ENCODE assay signal across 21 cellular contexts in genomic region chr2:42036413-42036812, GRCh38. TPM values are rescaled to one million over a fixed set of nuclear protein-coding genes. Genes with fewer than 3 reads are reported as not detected.
"Had no signal": no experiment of that assay in that cellular context is flagged by ENCODE, and none has a peak within 500 bp of the region (broad histone marks: within the 10 kb centered on the region; RNA-seq: fewer than 3 reads in every experiment).

No MANE protein-coding gene starts in this region.

- H3K27ac ChIP-seq: esophagus squamous epithelium, gastrocnemius medialis, lower lobe of right lung, sigmoid colon had no signal

- H3K27me3 ChIP-seq: gastrocnemius medialis, sigmoid colon had no signal

- H3K9me3 ChIP-seq: esophagus squamous epithelium, gastrocnemius medialis, lower lobe of right lung, sigmoid colon had no signal

- H3K36me3 Mint-ChIP-seq: activated naive CD8-positive, alpha-beta T cell treated with anti-CD3 and anti-CD28 coated beads for 36 hours; natural killer cell had no signal

- ATAC-seq: activated T-cell treated with anti-CD3 and anti-CD28 coated beads, Interleukin-2, amount 50 U/mL, for 4 hours; gastrocnemius medialis; lower lobe of right lung; natural killer cell had no signal

- H3K36me3 ChIP-seq: esophagus squamous epithelium, gastrocnemius medialis, lower lobe of right lung, sigmoid colon had no signal

- DNase-seq: activated CD4-positive, alpha-beta T cell treated with anti-CD3 and anti-CD28 coated beads for 4 hours; activated CD4-positive, alpha-beta T cell treated with anti-CD3 and anti-CD28 coated beads, Interleukin-2, amount 50 U/mL, for 48 hours; activated CD4-positive, CD25-positive, alpha-beta regulatory T cell; activated CD8-positive, alpha-beta memory T cell treated with anti-CD3 and anti-CD28 coated beads, Interleukin-2, amount 50 U/mL, for 48 hours; activated naive CD4-positive, alpha-beta T cell treated with Interleukin-2 at 50 U/mL for 16 hours; activated naive CD8-positive, alpha-beta T cell treated with anti-CD3 and anti-CD28 coated beads for 36 hours; activated T-cell treated with anti-CD3 and anti-CD28 coated beads, Interleukin-2, amount 50 U/mL, for 4 hours; central memory CD4-positive, alpha-beta T cell; esophagus squamous epithelium; gastrocnemius medialis; islet precursor cell; lower lobe of right lung; natural killer cell; retina; sigmoid colon; stimulated activated CD4-positive, alpha-beta T cell treated with anti-CD3 and anti-CD28 coated beads, Interleukin-4, amount 100 ng/mL, for 24 hours; stimulated activated naive CD4-positive, alpha-beta T cell treated with Interleukin-2 at 50 U/mL for 16 hours had no signal

- H3K9me3 Mint-ChIP-seq: activated naive CD8-positive, alpha-beta T cell treated with anti-CD3 and anti-CD28 coated beads for 36 hours; activated T-cell treated with anti-CD3 and anti-CD28 coated beads, Interleukin-2, amount 50 U/mL, for 4 hours; activated T-helper 2 cell treated with anti-CD3 and anti-CD28 coated beads, Interferon-gamma antibody, Interleukin-2, Interleukin-4, amounts not matched to agents 10 μg/mL and 5 μg/mL and 100 μg/mL, durations not matched to agents 14 hours and 24 hours and 36 hours; natural killer cell; T-helper 1 cell treated with Interleukin-12 subunit alpha and Interleukin-12 subunit beta and Interleukin-4 antibody, amounts not matched to agents 30 μg/mL and 1 μg/mL, for 36 hours had no signal

- H3K4me3 ChIP-seq: esophagus squamous epithelium, gastrocnemius medialis, lower lobe of right lung, sigmoid colon had no signal

- H3K4me3 Mint-ChIP-seq: activated naive CD8-positive, alpha-beta T cell treated with anti-CD3 and anti-CD28 coated beads for 36 hours; activated T-cell treated with anti-CD3 and anti-CD28 coated beads, Interleukin-2, amount 50 U/mL, for 4 hours; natural killer cell; T-helper 1 cell treated with Interleukin-12 subunit alpha and Interleukin-12 subunit beta and Interleukin-4 antibody, amounts not matched to agents 30 μg/mL and 1 μg/mL, for 36 hours had no signal

- H3K4me1 Mint-ChIP-seq: activated naive CD8-positive, alpha-beta T cell treated with anti-CD3 and anti-CD28 coated beads for 36 hours; natural killer cell had no signal

- FAIRE-seq: astrocyte, colon had no signal

- H3K4me1 ChIP-seq: esophagus squamous epithelium, gastrocnemius medialis, lower lobe of right lung, sigmoid colon had no signal

- H3K27ac Mint-ChIP-seq: activated naive CD8-positive, alpha-beta T cell treated with anti-CD3 and anti-CD28 coated beads for 36 hours; activated T-helper 2 cell treated with anti-CD3 and anti-CD28 coated beads, Interferon-gamma antibody, Interleukin-2, Interleukin-4, amounts not matched to agents 10 μg/mL and 5 μg/mL and 100 μg/mL, durations not matched to agents 14 hours and 24 hours and 36 hours; natural killer cell; T-helper 1 cell treated with Interleukin-12 subunit alpha and Interleukin-12 subunit beta and Interleukin-4 antibody, amounts not matched to agents 30 μg/mL and 1 μg/mL, for 36 hours had no signal

RNA-seq across cellular contexts. Expression of gene PKDCC, which starts 11.4 kb away (rescaled TPM):
- total RNA-seq: activated naive CD8-positive, alpha-beta T cell treated with anti-CD3 and anti-CD28 coated beads for 36 hours had no signal
